Comparison of ENCODE assay signal across 2 cellular contexts in the genomic region with DNA sequence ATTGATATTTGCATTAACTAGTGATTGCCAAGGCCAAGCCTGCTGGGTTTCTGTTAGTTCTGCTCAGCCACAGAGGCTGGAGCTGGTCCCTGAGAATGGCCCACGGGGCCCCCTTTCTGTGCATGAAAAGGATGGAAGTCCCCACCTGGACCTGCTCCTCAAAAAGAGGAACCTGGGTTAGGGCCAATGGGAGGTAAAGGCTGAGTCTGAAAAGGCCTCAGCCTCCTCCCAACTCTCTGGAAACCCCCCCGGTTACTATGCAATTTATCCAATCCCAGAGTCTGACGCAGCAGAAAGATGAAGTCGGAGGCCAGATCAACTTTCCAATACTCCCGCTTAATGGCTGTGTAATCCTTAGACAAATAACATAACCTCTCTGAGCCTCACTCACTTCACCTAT.
TF ChIP-seq lines count a peak whose summit lies in the region.

No MANE protein-coding gene starts in this region.

TF ChIP-seq in GM23338, 12 proteins besides CTCF, POLR2A, EP300 and RAD21:
- TF ChIP-seq, protein P1, sequence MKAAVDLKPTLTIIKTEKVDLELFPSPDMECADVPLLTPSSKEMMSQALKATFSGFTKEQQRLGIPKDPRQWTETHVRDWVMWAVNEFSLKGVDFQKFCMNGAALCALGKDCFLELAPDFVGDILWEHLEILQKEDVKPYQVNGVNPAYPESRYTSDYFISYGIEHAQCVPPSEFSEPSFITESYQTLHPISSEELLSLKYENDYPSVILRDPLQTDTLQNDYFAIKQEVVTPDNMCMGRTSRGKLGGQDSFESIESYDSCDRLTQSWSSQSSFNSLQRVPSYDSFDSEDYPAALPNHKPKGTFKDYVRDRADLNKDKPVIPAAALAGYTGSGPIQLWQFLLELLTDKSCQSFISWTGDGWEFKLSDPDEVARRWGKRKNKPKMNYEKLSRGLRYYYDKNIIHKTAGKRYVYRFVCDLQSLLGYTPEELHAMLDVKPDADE (IDR thresholded peaks at IDR 0.05) = no peak
- TF ChIP-seq ZNF114 (CRISPR knock-in tag; IDR thresholded peaks at IDR 0.05) (no peak), POLR2AphosphoS5 (IDR thresholded peaks at IDR 0.05; ENCODE audit: low read depth) (no peak), JUNB (IDR thresholded peaks at IDR 0.05; ENCODE audit: unreplicated experiment) (no peak), EZH2 (IDR thresholded peaks at IDR 0.05; ENCODE audit: low read depth, unreplicated experiment) (no peak)

TF ChIP-seq in GM12878, 131 proteins besides CTCF, POLR2A, EP300 and RAD21:
- TF ChIP-seq, protein P2, sequence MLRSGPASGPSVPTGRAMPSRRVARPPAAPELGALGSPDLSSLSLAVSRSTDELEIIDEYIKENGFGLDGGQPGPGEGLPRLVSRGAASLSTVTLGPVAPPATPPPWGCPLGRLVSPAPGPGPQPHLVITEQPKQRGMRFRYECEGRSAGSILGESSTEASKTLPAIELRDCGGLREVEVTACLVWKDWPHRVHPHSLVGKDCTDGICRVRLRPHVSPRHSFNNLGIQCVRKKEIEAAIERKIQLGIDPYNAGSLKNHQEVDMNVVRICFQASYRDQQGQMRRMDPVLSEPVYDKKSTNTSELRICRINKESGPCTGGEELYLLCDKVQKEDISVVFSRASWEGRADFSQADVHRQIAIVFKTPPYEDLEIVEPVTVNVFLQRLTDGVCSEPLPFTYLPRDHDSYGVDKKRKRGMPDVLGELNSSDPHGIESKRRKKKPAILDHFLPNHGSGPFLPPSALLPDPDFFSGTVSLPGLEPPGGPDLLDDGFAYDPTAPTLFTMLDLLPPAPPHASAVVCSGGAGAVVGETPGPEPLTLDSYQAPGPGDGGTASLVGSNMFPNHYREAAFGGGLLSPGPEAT (IDR thresholded peaks at IDR 0.05; ENCODE audit: low read depth) = peak; percentile 51; the same call in 1 of the 2 replicates
- 0 out of 2 replicates have a peak, but pooled peaks have one; percentile 35 for TF ChIP-seq ZNF217 (IDR thresholded peaks at IDR 0.05)
- TF ChIP-seq, protein P3, sequence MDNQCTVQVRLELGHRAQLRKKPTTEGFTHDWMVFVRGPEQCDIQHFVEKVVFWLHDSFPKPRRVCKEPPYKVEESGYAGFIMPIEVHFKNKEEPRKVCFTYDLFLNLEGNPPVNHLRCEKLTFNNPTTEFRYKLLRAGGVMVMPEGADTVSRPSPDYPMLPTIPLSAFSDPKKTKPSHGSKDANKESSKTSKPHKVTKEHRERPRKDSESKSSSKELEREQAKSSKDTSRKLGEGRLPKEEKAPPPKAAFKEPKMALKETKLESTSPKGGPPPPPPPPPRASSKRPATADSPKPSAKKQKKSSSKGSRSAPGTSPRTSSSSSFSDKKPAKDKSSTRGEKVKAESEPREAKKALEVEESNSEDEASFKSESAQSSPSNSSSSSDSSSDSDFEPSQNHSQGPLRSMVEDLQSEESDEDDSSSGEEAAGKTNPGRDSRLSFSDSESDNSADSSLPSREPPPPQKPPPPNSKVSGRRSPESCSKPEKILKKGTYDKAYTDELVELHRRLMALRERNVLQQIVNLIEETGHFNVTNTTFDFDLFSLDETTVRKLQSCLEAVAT (IDR thresholded peaks at IDR 0.05) = no peak
- peak; percentile 64; the same call in 1 of the 2 replicates for TF ChIP-seq RFX5 (IDR thresholded peaks at IDR 0.05; ENCODE audit: low read depth, low read length)
- TF ChIP-seq DPF2 (IDR thresholded peaks at IDR 0.05) = 0 out of 2 replicates have a peak, but pooled peaks have one; percentile 59
- TF ChIP-seq SMC3 (IDR thresholded peaks at IDR 0.05; ENCODE audit: borderline replicate concordance, low read length) = no peak
- TF ChIP-seq IKZF1 (conservative IDR thresholded peaks at IDR 0.05) = peak; percentile 33; the same call in 1 of the 2 replicates
- TF ChIP-seq, protein P4, sequence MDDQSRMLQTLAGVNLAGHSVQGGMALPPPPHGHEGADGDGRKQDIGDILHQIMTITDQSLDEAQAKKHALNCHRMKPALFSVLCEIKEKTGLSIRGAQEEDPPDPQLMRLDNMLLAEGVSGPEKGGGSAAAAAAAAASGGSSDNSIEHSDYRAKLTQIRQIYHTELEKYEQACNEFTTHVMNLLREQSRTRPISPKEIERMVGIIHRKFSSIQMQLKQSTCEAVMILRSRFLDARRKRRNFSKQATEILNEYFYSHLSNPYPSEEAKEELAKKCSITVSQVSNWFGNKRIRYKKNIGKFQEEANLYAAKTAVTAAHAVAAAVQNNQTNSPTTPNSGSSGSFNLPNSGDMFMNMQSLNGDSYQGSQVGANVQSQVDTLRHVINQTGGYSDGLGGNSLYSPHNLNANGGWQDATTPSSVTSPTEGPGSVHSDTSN (IDR thresholded peaks at IDR 0.05; ENCODE audit: insufficient replicate concordance, low read depth, low read length) = peak; percentile 88
- TF ChIP-seq SPI1 (IDR thresholded peaks at IDR 0.05; ENCODE audit: borderline replicate concordance, insufficient read depth, low read depth, low read length) = peak; percentile 87
- TF ChIP-seq, protein P5, sequence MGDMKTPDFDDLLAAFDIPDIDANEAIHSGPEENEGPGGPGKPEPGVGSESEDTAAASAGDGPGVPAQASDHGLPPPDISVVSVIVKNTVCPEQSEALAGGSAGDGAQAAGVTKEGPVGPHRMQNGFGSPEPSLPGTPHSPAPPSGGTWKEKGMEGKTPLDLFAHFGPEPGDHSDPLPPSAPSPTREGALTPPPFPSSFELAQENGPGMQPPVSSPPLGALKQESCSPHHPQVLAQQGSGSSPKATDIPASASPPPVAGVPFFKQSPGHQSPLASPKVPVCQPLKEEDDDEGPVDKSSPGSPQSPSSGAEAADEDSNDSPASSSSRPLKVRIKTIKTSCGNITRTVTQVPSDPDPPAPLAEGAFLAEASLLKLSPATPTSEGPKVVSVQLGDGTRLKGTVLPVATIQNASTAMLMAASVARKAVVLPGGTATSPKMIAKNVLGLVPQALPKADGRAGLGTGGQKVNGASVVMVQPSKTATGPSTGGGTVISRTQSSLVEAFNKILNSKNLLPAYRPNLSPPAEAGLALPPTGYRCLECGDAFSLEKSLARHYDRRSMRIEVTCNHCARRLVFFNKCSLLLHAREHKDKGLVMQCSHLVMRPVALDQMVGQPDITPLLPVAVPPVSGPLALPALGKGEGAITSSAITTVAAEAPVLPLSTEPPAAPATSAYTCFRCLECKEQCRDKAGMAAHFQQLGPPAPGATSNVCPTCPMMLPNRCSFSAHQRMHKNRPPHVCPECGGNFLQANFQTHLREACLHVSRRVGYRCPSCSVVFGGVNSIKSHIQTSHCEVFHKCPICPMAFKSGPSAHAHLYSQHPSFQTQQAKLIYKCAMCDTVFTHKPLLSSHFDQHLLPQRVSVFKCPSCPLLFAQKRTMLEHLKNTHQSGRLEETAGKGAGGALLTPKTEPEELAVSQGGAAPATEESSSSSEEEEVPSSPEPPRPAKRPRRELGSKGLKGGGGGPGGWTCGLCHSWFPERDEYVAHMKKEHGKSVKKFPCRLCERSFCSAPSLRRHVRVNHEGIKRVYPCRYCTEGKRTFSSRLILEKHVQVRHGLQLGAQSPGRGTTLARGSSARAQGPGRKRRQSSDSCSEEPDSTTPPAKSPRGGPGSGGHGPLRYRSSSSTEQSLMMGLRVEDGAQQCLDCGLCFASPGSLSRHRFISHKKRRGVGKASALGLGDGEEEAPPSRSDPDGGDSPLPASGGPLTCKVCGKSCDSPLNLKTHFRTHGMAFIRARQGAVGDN (IDR thresholded peaks at IDR 0.05) = 0 out of 2 replicates have a peak, but pooled peaks have one; percentile 29
- 0 out of 2 replicates have a peak, but pooled peaks have one; percentile 28 for TF ChIP-seq CREB1 (IDR thresholded peaks at IDR 0.05; ENCODE audit: low read depth)
- 0 out of 2 replicates have a peak, but pooled peaks have one; percentile 5 for TF ChIP-seq YY1 (IDR thresholded peaks at IDR 0.05; ENCODE audit: low read depth, low read length)
- no peak for TF ChIP-seq SRF (IDR thresholded peaks at IDR 0.05; ENCODE audit: low read depth in 2 of 2, low read length in 2 of 2)
- TF ChIP-seq ZNF24 (IDR thresholded peaks at IDR 0.05) = no peak
- TF ChIP-seq IKZF2 (IDR thresholded peaks at IDR 0.05) = peak; percentile 26 to 55; a peak in 2 of 4 replicates
- TF ChIP-seq, protein P6, sequence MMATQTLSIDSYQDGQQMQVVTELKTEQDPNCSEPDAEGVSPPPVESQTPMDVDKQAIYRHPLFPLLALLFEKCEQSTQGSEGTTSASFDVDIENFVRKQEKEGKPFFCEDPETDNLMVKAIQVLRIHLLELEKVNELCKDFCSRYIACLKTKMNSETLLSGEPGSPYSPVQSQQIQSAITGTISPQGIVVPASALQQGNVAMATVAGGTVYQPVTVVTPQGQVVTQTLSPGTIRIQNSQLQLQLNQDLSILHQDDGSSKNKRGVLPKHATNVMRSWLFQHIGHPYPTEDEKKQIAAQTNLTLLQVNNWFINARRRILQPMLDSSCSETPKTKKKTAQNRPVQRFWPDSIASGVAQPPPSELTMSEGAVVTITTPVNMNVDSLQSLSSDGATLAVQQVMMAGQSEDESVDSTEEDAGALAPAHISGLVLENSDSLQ (IDR thresholded peaks at IDR 0.05) = peak; percentile 93
